In genomic region chrX:49346150-49346549, GRCh38 we compare ENCODE assay signal across 12 cellular contexts. TPM values are rescaled to one million over a fixed set of nuclear protein-coding genes. Genes with fewer than 3 reads are reported as not detected.
A peak's percentile ranks its signal among the peaks of the same experiment; 100 is the strongest.
DNase-seq lines count a peak whose midpoint lies in the region; ATAC-seq and TF ChIP-seq lines count a peak whose summit lies in the region.
"Not testable (repeated sequence)": the region's sequence is repeated elsewhere in the genome, so short reads cannot be mapped to it uniquely, and the experiment has no call there.
"Had no signal": no experiment of that assay in that cellular context is flagged by ENCODE, and none has a peak within 500 bp of the region (broad histone marks: within the 10 kb centered on the region; RNA-seq: fewer than 3 reads in every experiment).

No MANE protein-coding gene starts in this region.

- in situ Hi-C loops in IMR-90 (cut with MboI; ENCODE audit: low sequenced_read_pairs): not testable (repeated sequence)

- not testable (repeated sequence) for H3K27ac ChIP-seq in IMR-90 (ENCODE audit: insufficient read depth, low read length); esophagus muscularis mucosa (replicated peaks in 1 of 4)

- not testable (repeated sequence) for H3K18ac ChIP-seq in IMR-90 (ENCODE audit: low read depth, low read length)

- H3K23ac ChIP-seq in IMR-90 (ENCODE audit: low read depth, low read length): not testable (repeated sequence)

- H2BK20ac ChIP-seq in IMR-90 (ENCODE audit: low read depth, low read length): not testable (repeated sequence)

- not testable (repeated sequence) for H3K27me3 Mint-ChIP-seq in activated CD4-positive, alpha-beta T cell treated with anti-CD3 and anti-CD28 coated beads, Interleukin-2, amount 10 ng/mL, durations not matched to agents 24 days and 14 days; chondrocyte (ENCODE audit: low read depth)

- H2AK5ac ChIP-seq in IMR-90 (ENCODE audit: low read depth, low read length): not testable (repeated sequence)

- not testable (repeated sequence) for H3K4me3 Mint-ChIP-seq in activated CD4-positive, alpha-beta T cell treated with anti-CD3 and anti-CD28 coated beads, Interleukin-2, amount 10 ng/mL, durations not matched to agents 24 days and 14 days; chondrocyte (ENCODE audit: unreplicated experiment)

- H4K91ac ChIP-seq in IMR-90 (ENCODE audit: insufficient read depth, low read depth, low read length): not testable (repeated sequence)

- CTCF ChIA-PET in IMR-90 (lab: Yijun Ruan, JAX): not testable (repeated sequence)

- H3K9me3 ChIP-seq in IMR-90 (ENCODE audit: control insufficient read depth, insufficient read depth, low read length); esophagus muscularis mucosa: not testable (repeated sequence)

- H3K36me3 ChIP-seq in IMR-90 (ENCODE audit: control insufficient read depth, insufficient read depth, low read length); esophagus muscularis mucosa: not testable (repeated sequence)

- not testable (repeated sequence) for H2BK5ac ChIP-seq in IMR-90 (ENCODE audit: low read depth, low read length, poor library complexity, severe bottlenecking)

- H3K9me3 Mint-ChIP-seq in activated CD4-positive, alpha-beta T cell treated with anti-CD3 and anti-CD28 coated beads, Interleukin-2, amount 10 ng/mL, durations not matched to agents 24 days and 14 days; chondrocyte (ENCODE audit: low read depth): not testable (repeated sequence)

- not testable (repeated sequence) for H3K27me3 ChIP-seq in IMR-90 (ENCODE audit: control insufficient read depth, insufficient read depth, low read length); esophagus muscularis mucosa

- H2AFZ ChIP-seq in IMR-90 (replicated peaks; ENCODE audit: low read length, poor library complexity): not testable (repeated sequence)

- not testable (repeated sequence) for H4K5ac ChIP-seq in IMR-90 (ENCODE audit: low read depth, low read length)

- not testable (repeated sequence) for H2BK15ac ChIP-seq in IMR-90 (ENCODE audit: low read depth, low read length)

- not testable (repeated sequence) for H3K14ac ChIP-seq in IMR-90 (replicated peaks; ENCODE audit: low read depth, low read length)

- not testable (repeated sequence) for ATAC-seq in IMR-90 (ENCODE audit: low read depth)

- not testable (repeated sequence) for TF ChIP-seq CTCF in IMR-90 (conservative IDR thresholded peaks at IDR 0.05; ENCODE audit: low read depth, low read length); chondrocyte (IDR thresholded peaks at IDR 0.05); esophagus muscularis mucosa (IDR thresholded peaks at IDR 0.05)

- 75% methylated on average over 5 of the region's 11 CpGs; no CpG with 5 or more reads in 1 of the 2 experiments for WGBS in IMR-90 (ENCODE audit: extremely low coverage in 2 of 2, insufficient read length in 1 of 2), 2 experiments
- WGBS in esophagus muscularis mucosa: 80% methylated on average over 11 of the region's 11 CpGs

- intact Hi-C loops in IMR-90 (cut with micrococcal nuclease); activated CD4-positive, alpha-beta T cell treated with anti-CD3 and anti-CD28 coated beads, Interleukin-2, amount 10 ng/mL, durations not matched to agents 24 days and 14 days (cut with micrococcal nuclease); esophagus muscularis mucosa (cut with DNase I); cardiac septum (cut with DNase I): not testable (repeated sequence)

- not testable (repeated sequence) for H4K8ac ChIP-seq in IMR-90 (ENCODE audit: low read depth in 2 of 2, low read length in 2 of 2)

- not testable (repeated sequence) for H3K56ac ChIP-seq in IMR-90 (ENCODE audit: extremely low read depth, insufficient read depth, low read length)

- not testable (repeated sequence) for H3K4ac ChIP-seq in IMR-90 (ENCODE audit: low read depth, low read length)

- H3K9ac ChIP-seq in IMR-90 (ENCODE audit: low read depth, low read length): not testable (repeated sequence)

- not testable (repeated sequence) for TF ChIP-seq EP300 in esophagus muscularis mucosa (IDR thresholded peaks at IDR 0.05)

- not testable (repeated sequence) for H3K4me3 ChIP-seq in IMR-90 (ENCODE audit: insufficient read depth, low read depth, low read length); esophagus muscularis mucosa

- not testable (repeated sequence) for H3K27ac Mint-ChIP-seq in activated CD4-positive, alpha-beta T cell treated with anti-CD3 and anti-CD28 coated beads, Interleukin-2, amount 10 ng/mL, durations not matched to agents 24 days and 14 days; chondrocyte (ENCODE audit: unreplicated experiment)

- not testable (repeated sequence) for TF ChIP-seq RAD21 in IMR-90 (IDR thresholded peaks at IDR 0.05; ENCODE audit: low read length)

- H3K4me2 ChIP-seq in IMR-90 (ENCODE audit: low read depth, low read length): not testable (repeated sequence)

- not testable (repeated sequence) for H3K79me1 ChIP-seq in IMR-90 (ENCODE audit: low read depth in 1 of 2, low read length in 2 of 2)

- H3K9me1 ChIP-seq in IMR-90 (ENCODE audit: insufficient read depth, low read length): not testable (repeated sequence)

- H4K20me1 ChIP-seq in IMR-90 (ENCODE audit: insufficient read depth, low read length): not testable (repeated sequence)

- not testable (repeated sequence) for BruUV-seq in IMR-90 (replicated peaks; lab: Mats Ljungman, UMichigan)

- not testable (repeated sequence) for H3K4me1 ChIP-seq in IMR-90 (ENCODE audit: control insufficient read depth, insufficient read depth, low read length); esophagus muscularis mucosa

- H2AK9ac ChIP-seq in IMR-90 (replicated peaks; ENCODE audit: low read depth, low read length, poor library complexity): not testable (repeated sequence)

- peak; percentile 7 for DNase-seq in IMR-90
- peak; percentile 67 for DNase-seq in activated CD4-positive, alpha-beta T cell treated with anti-CD3 and anti-CD28 coated beads, Interleukin-2, amount 10 ng/mL, durations not matched to agents 24 days and 14 days
- DNase-seq in chondrocyte (ENCODE audit: low spot score): peak; percentile 99
- peak; percentile 93 for DNase-seq in esophagus muscularis mucosa (ENCODE audit: extremely low spot score)
- DNase-seq in cardiac septum (ENCODE audit: low spot score): peak; percentile 85
- peak; percentile 92 for DNase-seq in mesenteric fat pad (ENCODE audit: low spot score)
- DNase-seq in stimulated activated CD8-positive, alpha-beta memory T cell treated with anti-CD3 and anti-CD28 coated beads, Interleukin-4, amount 100 ng/mL, for 48 hours: peak; percentile 27

- H3K4me1 Mint-ChIP-seq in activated CD4-positive, alpha-beta T cell treated with anti-CD3 and anti-CD28 coated beads, Interleukin-2, amount 10 ng/mL, durations not matched to agents 24 days and 14 days; chondrocyte (ENCODE audit: low read depth): not testable (repeated sequence)

- not testable (repeated sequence) for H2BK120ac ChIP-seq in IMR-90 (ENCODE audit: low read depth, low read length)

- H3K36me3 Mint-ChIP-seq in activated CD4-positive, alpha-beta T cell treated with anti-CD3 and anti-CD28 coated beads, Interleukin-2, amount 10 ng/mL, durations not matched to agents 24 days and 14 days (ENCODE audit: low read depth); chondrocyte (ENCODE audit: low read depth): not testable (repeated sequence)

- dilution Hi-C loops in IMR-90 (cut with HindIII; ENCODE audit: low sequenced_read_pairs, unreplicated experiment): not testable (repeated sequence)

- POLR2A ChIA-PET in IMR-90 (lab: Charles Lee; ENCODE audit: unreplicated experiment): not testable (repeated sequence)

- TF ChIP-seq POLR2A in IMR-90 (IDR thresholded peaks at IDR 0.05; ENCODE audit: low read depth, low read length); esophagus muscularis mucosa (IDR thresholded peaks at IDR 0.05; ENCODE audit: low read depth): not testable (repeated sequence)

RNA-seq across cellular contexts. Expression of gene GAGE13, which starts 14.8 kb away (rescaled TPM):
- total RNA-seq in IMR-90 (2012; rRNA removed): not detected in 2 replicates
- polyA plus RNA-seq in IMR-90 (2012; rRNA removed): not detected in 2 replicates
- not detected in 2 replicates for polyA plus RNA-seq in IMR-90 (2012; cell fraction: cytosol; rRNA removed)
- polyA plus RNA-seq in IMR-90 (2012; cell fraction: nucleus; rRNA removed; ENCODE audit: low replicate concordance): not detected in 2 replicates
- total RNA-seq in activated CD4-positive, alpha-beta T cell treated with anti-CD3 and anti-CD28 coated beads, Interleukin-2, amount 10 ng/mL, durations not matched to agents 24 days and 14 days: not detected in 2 replicates
- not detected in 3 replicates for total RNA-seq in chondrocyte
- total RNA-seq in esophagus muscularis mucosa: not detected
- not detected for total RNA-seq in cardiac septum
- not detected for total RNA-seq in mesenteric fat pad
- total RNA-seq: CD4-positive, alpha-beta memory T cell; G401; H4 had no signal
- polyA plus RNA-seq: CD4-positive, alpha-beta memory T cell; IgD-negative memory B cell had no signal

RNA-seq across cellular contexts. Expression of gene GAGE12J, which starts 24.3 kb away (rescaled TPM):
- total RNA-seq in IMR-90 (2012; rRNA removed) (not detected in 2 replicates), chondrocyte (not detected in 3 replicates), esophagus muscularis mucosa (not detected), cardiac septum (not detected), mesenteric fat pad (not detected)
- polyA plus RNA-seq in IMR-90 (2012; rRNA removed): not detected in 2 replicates
- not detected in 2 replicates for polyA plus RNA-seq in IMR-90 (2012; cell fraction: cytosol; rRNA removed)
- polyA plus RNA-seq in IMR-90 (2012; cell fraction: nucleus; rRNA removed; ENCODE audit: low replicate concordance): not detected in 2 replicates
- total RNA-seq in activated CD4-positive, alpha-beta T cell treated with anti-CD3 and anti-CD28 coated beads, Interleukin-2, amount 10 ng/mL, durations not matched to agents 24 days and 14 days: not detected in 2 replicates
- total RNA-seq: CD4-positive, alpha-beta memory T cell; Daoy; G401; H4 had no signal
- polyA plus RNA-seq: CD4-positive, alpha-beta memory T cell; IgD-negative memory B cell had no signal

RNA-seq across cellular contexts. Expression of gene GAGE10, which starts 42.7 kb away (rescaled TPM):
- total RNA-seq in IMR-90 (2012; rRNA removed): not detected in 2 replicates
- not detected in 2 replicates for polyA plus RNA-seq in IMR-90 (2012; rRNA removed)
- polyA plus RNA-seq in IMR-90 (2012; cell fraction: cytosol; rRNA removed): not detected in 2 replicates
- polyA plus RNA-seq in IMR-90 (2012; cell fraction: nucleus; rRNA removed; ENCODE audit: low replicate concordance): not detected in 2 replicates
- not detected in 2 replicates for total RNA-seq in activated CD4-positive, alpha-beta T cell treated with anti-CD3 and anti-CD28 coated beads, Interleukin-2, amount 10 ng/mL, durations not matched to agents 24 days and 14 days
- not detected in 3 replicates for total RNA-seq in chondrocyte
- 1 to 10 TPM in 1 of 4 donors, not detected in 3; 1.2 TPM for total RNA-seq in esophagus muscularis mucosa
- total RNA-seq in cardiac septum: not detected
- total RNA-seq in mesenteric fat pad: not detected
- total RNA-seq: CD4-positive, alpha-beta memory T cell; Daoy; G401; H4 had no signal
- polyA plus RNA-seq: CD4-positive, alpha-beta memory T cell; IgD-negative memory B cell had no signal

Comparison
In these comparisons a context has a peak if more than half of its experiments do, and no peak if none do; other contexts are left out.
1. DNase-seq: peak in every context shown above with its lines; median percentile 99 in chondrocyte; 93 in esophagus muscularis mucosa; 92 in mesenteric fat pad; 85 in cardiac septum; 67 in activated CD4-positive, alpha-beta T cell treated with anti-CD3 and anti-CD28 coated beads, Interleukin-2, amount 10 ng/mL, durations not matched to agents 24 days and 14 days; 27 in stimulated activated CD8-positive, alpha-beta memory T cell treated with anti-CD3 and anti-CD28 coated beads, Interleukin-4, amount 100 ng/mL, for 48 hours; 7 in IMR-90.